Comparison of ENCODE assay signal across 19 cellular contexts in the genomic region with DNA sequence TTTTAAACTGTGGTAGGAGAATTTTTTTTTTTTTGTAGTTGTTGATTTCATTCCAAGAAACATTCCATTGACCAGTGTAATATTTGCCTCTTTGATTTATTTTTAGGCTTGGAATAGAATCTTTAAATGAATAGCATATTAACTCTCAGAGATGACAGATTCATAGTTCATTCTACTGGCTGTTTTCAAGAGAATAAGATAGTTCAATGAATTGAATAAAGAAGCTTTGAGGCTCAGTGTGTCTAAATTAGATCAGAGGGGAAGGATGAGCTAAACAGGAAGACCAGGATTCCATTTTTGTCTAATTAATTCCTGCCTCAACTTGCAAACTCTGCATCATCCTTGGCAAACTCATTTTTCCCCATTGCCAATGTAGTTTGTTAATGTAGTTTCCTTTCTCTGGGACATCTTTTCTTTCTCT.
DNase-seq lines count a peak whose midpoint lies in the region; ATAC-seq, FAIRE-seq and TF ChIP-seq lines count a peak whose summit lies in the region.
"Had no signal": no experiment of that assay in that cellular context is flagged by ENCODE, and none has a peak within 500 bp of the region (broad histone marks: within the 10 kb centered on the region; RNA-seq: fewer than 3 reads in every experiment).

No MANE protein-coding gene starts in this region.

- dilution Hi-C loops in keratinocyte (cut with MboI; ENCODE audit: extremely low pct_ligation_motif_present, low sequenced_read_pairs): no loop called here

- TF ChIP-seq POLR2A in A549 (IDR thresholded peaks at IDR 0.05; ENCODE audit: low read length) (no peak), ovary (IDR thresholded peaks at IDR 0.05) (no peak)

- H3K4me1 ChIP-seq in A549 (peaks cover 31% of the 10 kb centered on the region), GM23248 (ENCODE audit: insufficient read depth) (peaks cover 57% of the 10 kb centered on the region), keratinocyte (ENCODE audit: control insufficient read depth, extremely low read depth, insufficient read depth, low read length) (peaks cover 49% of the 10 kb centered on the region), ovary (ENCODE audit: insufficient read depth) (peaks cover 4% of the 10 kb centered on the region)

- no peaks in the 10 kb centered on the region for H3K9me2 ChIP-seq in GM23248 (ENCODE audit: insufficient read depth)

- TF ChIP-seq EP300 in A549 (IDR thresholded peaks at IDR 0.05): no peak
- no peak for TF ChIP-seq EP300 in ovary (IDR thresholded peaks at IDR 0.05)

- no peaks in the 10 kb centered on the region for H3K79me2 ChIP-seq in GM23248 (ENCODE audit: insufficient read depth)
- H3K79me2 ChIP-seq in keratinocyte (ENCODE audit: control insufficient read depth, insufficient read depth, low read length): no peaks in the 10 kb centered on the region

- in situ Hi-C loops in GM23248 (cut with MboI): no loop called here

- TF ChIP-seq CTCF in A549 (IDR thresholded peaks at IDR 0.05) (no peak), cardiac fibroblast (IDR thresholded peaks at IDR 0.05; ENCODE audit: low read depth, low read length) (no peak), keratinocyte (optimal IDR thresholded peaks at IDR 0.05 in 1 of 3, IDR thresholded peaks at IDR 0.05 in 1 of 3, conservative IDR thresholded peaks at IDR 0.05 in 1 of 3; ENCODE audit: extremely low read depth in 1 of 3, insufficient read depth in 2 of 3, low read length in 3 of 3) (no peak), ovary (IDR thresholded peaks at IDR 0.05) (no peak)

- H3K9me1 ChIP-seq in keratinocyte (ENCODE audit: control insufficient read depth, extremely low read depth, insufficient read depth, low read length): no peaks in the 10 kb centered on the region

- DNase-seq in A549 (ENCODE audit: low read depth in 1 of 2, low spot score in 1 of 2): no peak
- peak; percentile 49 for DNase-seq in GM23248
- DNase-seq in cardiac fibroblast (ENCODE audit: low read depth in 2 of 2): peak; percentile 37 to 52
- peak; percentile 71 for DNase-seq in keratinocyte (ENCODE audit: low read depth, low spot score)
- no peak for DNase-seq in DMS153 (lab: John Stamatoyannopoulos, UW)
- DNase-seq in ovary: no peak
- no peak for DNase-seq in NCI-H526 (lab: John Stamatoyannopoulos, UW)
- DNase-seq: activated CD8-positive, alpha-beta memory T cell treated with anti-CD3 and anti-CD28 coated beads, Interleukin-2, amount 10 ng/mL, durations not matched to agents 7 days and 5 days; glutamatergic neuron; NCI-H187; NCI-H510A treated with DMSO at 0.1 percent for 48 hours; trophoblast cell had no signal

- POLR2A ChIA-PET in A549 (lab: Yijun Ruan, JAX): no interaction called here

- no peak overlapping the region for H3K27ac ChIP-seq in A549
- H3K27ac ChIP-seq in GM23248: peak overlapping the region; percentile 51
- peak overlapping the region; percentile 72 for H3K27ac ChIP-seq in keratinocyte (ENCODE audit: control insufficient read depth, insufficient read depth, low read length)
- H3K27ac ChIP-seq in ovary: no peak overlapping the region

- no peaks in the 10 kb centered on the region for H3K9me3 ChIP-seq in A549
- no peaks in the 10 kb centered on the region for H3K9me3 ChIP-seq in GM23248 (ENCODE audit: low read depth)
- no peaks in the 10 kb centered on the region for H3K9me3 ChIP-seq in keratinocyte (ENCODE audit: control insufficient read depth, low read depth, low read length)
- no peaks in the 10 kb centered on the region for H3K9me3 ChIP-seq in ovary

- H2AFZ ChIP-seq in GM23248 (peak overlapping the region; percentile 53; the same call in 1 of the 2 replicates), keratinocyte (ENCODE audit: control insufficient read depth, low read length) (peak overlapping the region; percentile 62)

- H3F3A ChIP-seq in GM23248 (ENCODE audit: insufficient read depth): peaks cover 41% of the 10 kb centered on the region

- intact Hi-C loops in ovary (cut with DNase I): no loop called here

- ATAC-seq in A549 (no peak), HG03457 (IDR thresholded peaks at IDR 0.05; ENCODE audit: unreplicated experiment) (no peak)
- ATAC-seq: activated CD4-positive, CD25-positive, alpha-beta regulatory T cell treated with anti-CD3 and anti-CD28 coated beads, Interleukin-2, amount 50 U/mL, for 24 hours; activated CD8-positive, alpha-beta memory T cell treated with anti-CD3 and anti-CD28 coated beads, Interleukin-2, amount 10 ng/mL, durations not matched to agents 7 days and 5 days; GM12878; stimulated activated memory B cell treated with anti-CD40 and anti-IgM and Interleukin-4, amounts not matched to agents 10 μg/mL and 1 μg/mL and 100 μg/mL, for 72 hours had no signal

- H3K4me2 ChIP-seq in A549: peak overlapping the region; percentile 25; the same call in 2 of the 3 replicates
- peak overlapping the region; percentile 49 for H3K4me2 ChIP-seq in GM23248 (ENCODE audit: unreplicated experiment)
- H3K4me2 ChIP-seq in keratinocyte (ENCODE audit: control insufficient read depth, extremely low read depth, insufficient read depth, low read depth, low read length): peak overlapping the region; percentile 66

- no peak overlapping the region for H3K4me3 ChIP-seq in A549
- no peak overlapping the region for H3K4me3 ChIP-seq in GM23248
- no peak overlapping the region for H3K4me3 ChIP-seq in cardiac fibroblast (replicated peaks in 1 of 2; ENCODE audit: low read depth in 2 of 2, low read length in 2 of 2)
- H3K4me3 ChIP-seq in keratinocyte (ENCODE audit: control insufficient read depth in 2 of 3, extremely low read depth in 1 of 3, insufficient read depth in 2 of 3, low read depth in 1 of 3, low read length in 3 of 3): peak overlapping the region in 1 of 3 experiments; percentile 43
- H3K4me3 ChIP-seq in ovary: no peak overlapping the region
- H3K4me3 ChIP-seq: GM12878, lung had no signal

- CTCF ChIA-PET in A549 (lab: Yijun Ruan, JAX): interaction anchor here (0.7 kb wide), 1 partner anchor 836 kb away, joined by 3 read pairs; no protein-coding TSS in a partner anchor

- H3K27me3 ChIP-seq in GM23248 (replicated peaks; ENCODE audit: insufficient read depth) (no peaks in the 10 kb centered on the region), keratinocyte (ENCODE audit: control insufficient read depth, extremely low read depth, insufficient read depth, low read length) (no peaks in the 10 kb centered on the region), ovary (no peaks in the 10 kb centered on the region)

- H3K9ac ChIP-seq in GM23248: peak overlapping the region; percentile 12
- H3K9ac ChIP-seq in keratinocyte (ENCODE audit: control insufficient read depth, extremely low read depth, insufficient read depth, low read length): no peak overlapping the region

- no peak for TF ChIP-seq RAD21 in A549 (conservative IDR thresholded peaks at IDR 0.05 in 1 of 2, IDR thresholded peaks at IDR 0.05 in 1 of 2)

- H4K20me1 ChIP-seq in GM23248 (ENCODE audit: insufficient read depth): no peaks in the 10 kb centered on the region
- H4K20me1 ChIP-seq in keratinocyte (ENCODE audit: control insufficient read depth, extremely low read depth, insufficient read depth, low read length): no peaks in the 10 kb centered on the region

- H3K36me3 ChIP-seq in GM23248 (ENCODE audit: low read depth) (no peaks in the 10 kb centered on the region), keratinocyte (ENCODE audit: control insufficient read depth in 2 of 2, extremely low read depth in 1 of 2, insufficient read depth in 2 of 2, low read length in 2 of 2) (no peaks in the 10 kb centered on the region), ovary (no peaks in the 10 kb centered on the region)

- no peak for FAIRE-seq in A549 (lab: Jason Lieb, UNC)
- peak; percentile 74 for FAIRE-seq in keratinocyte (lab: Jason Lieb, UNC)
- FAIRE-seq: A204.1, endometrium, GM12878 had no signal

TF ChIP-seq in A549, 52 proteins besides CTCF, POLR2A, EP300 and RAD21 (continues in another document):
- TF ChIP-seq, protein P1, sequence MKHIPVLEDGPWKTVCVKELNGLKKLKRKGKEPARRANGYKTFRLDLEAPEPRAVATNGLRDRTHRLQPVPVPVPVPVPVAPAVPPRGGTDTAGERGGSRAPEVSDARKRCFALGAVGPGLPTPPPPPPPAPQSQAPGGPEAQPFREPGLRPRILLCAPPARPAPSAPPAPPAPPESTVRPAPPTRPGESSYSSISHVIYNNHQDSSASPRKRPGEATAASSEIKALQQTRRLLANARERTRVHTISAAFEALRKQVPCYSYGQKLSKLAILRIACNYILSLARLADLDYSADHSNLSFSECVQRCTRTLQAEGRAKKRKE (CRISPR knock-in tag; IDR thresholded peaks at IDR 0.05; ENCODE audit: low read depth): no peak
- TF ChIP-seq MAZ (IDR thresholded peaks at IDR 0.05; ENCODE audit: borderline replicate concordance, low read depth, low read length) (no peak), RFX5 (IDR thresholded peaks at IDR 0.05) (no peak), PHF8 (IDR thresholded peaks at IDR 0.05; ENCODE audit: borderline replicate concordance, low read depth) (no peak), NPAS2 (CRISPR knock-in tag; IDR thresholded peaks at IDR 0.05; ENCODE audit: borderline replicate concordance) (no peak), ZFP36 (IDR thresholded peaks at IDR 0.05; ENCODE audit: borderline replicate concordance, partially characterized antibody) (no peak), ZNF302 (CRISPR knock-in tag; IDR thresholded peaks at IDR 0.05) (no peak)
- TF ChIP-seq, protein P2, sequence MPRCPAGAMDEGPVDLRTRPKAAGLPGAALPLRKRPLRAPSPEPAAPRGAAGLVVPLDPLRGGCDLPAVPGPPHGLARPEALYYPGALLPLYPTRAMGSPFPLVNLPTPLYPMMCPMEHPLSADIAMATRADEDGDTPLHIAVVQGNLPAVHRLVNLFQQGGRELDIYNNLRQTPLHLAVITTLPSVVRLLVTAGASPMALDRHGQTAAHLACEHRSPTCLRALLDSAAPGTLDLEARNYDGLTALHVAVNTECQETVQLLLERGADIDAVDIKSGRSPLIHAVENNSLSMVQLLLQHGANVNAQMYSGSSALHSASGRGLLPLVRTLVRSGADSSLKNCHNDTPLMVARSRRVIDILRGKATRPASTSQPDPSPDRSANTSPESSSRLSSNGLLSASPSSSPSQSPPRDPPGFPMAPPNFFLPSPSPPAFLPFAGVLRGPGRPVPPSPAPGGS (IDR thresholded peaks at IDR 0.05): no peak
- TF ChIP-seq, protein P3, sequence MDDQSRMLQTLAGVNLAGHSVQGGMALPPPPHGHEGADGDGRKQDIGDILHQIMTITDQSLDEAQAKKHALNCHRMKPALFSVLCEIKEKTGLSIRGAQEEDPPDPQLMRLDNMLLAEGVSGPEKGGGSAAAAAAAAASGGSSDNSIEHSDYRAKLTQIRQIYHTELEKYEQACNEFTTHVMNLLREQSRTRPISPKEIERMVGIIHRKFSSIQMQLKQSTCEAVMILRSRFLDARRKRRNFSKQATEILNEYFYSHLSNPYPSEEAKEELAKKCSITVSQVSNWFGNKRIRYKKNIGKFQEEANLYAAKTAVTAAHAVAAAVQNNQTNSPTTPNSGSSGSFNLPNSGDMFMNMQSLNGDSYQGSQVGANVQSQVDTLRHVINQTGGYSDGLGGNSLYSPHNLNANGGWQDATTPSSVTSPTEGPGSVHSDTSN (IDR thresholded peaks at IDR 0.05): no peak

Comparison
In these comparisons a context has a peak if more than half of its experiments do, and no peak if none do; other contexts are left out.
1. DNase-seq: peak in GM23248 (single experiment), cardiac fibroblast (2 of 2) and keratinocyte (single experiment); none in A549 (0 of 2), DMS153 (single experiment), ovary (0 of 5) and NCI-H526 (0 of 2).
2. H3K27ac ChIP-seq: peak in GM23248 (single experiment) and keratinocyte (single experiment); none in A549 (0 of 2) and ovary (0 of 2).
3. Peak in every context shown above with its lines, with median percentiles within 50 percentile points of each other: H3K4me2 ChIP-seq.